ENCODE assay signal across 12 cellular contexts in the genomic region with DNA sequence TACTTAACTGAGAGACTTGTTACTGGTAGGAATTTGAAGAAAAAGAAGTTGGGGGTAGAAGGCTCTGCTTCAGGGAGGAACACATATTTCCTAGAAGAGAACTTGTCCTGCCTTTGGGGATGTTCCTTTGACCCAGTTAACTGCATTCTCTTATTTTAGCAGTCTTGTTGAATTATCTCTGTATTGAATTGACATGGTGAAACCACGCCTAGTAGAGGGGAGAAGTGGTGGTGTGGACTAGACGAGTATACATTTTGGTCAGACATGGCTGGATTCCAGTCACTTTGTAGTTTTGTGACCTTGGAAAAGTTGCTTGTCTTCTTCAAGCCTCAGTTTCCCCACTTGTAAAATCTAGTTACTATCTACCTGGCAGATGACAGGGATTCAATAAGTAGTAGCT.
DNase-seq lines count a peak whose midpoint lies in the region; ATAC-seq and TF ChIP-seq lines count a peak whose summit lies in the region.
"Had no signal": no experiment of that assay in that cellular context is flagged by ENCODE, and none has a peak within 500 bp of the region (broad histone marks: within the 10 kb centered on the region; RNA-seq: fewer than 3 reads in every experiment).

No MANE protein-coding gene starts in this region.

- H3K27ac ChIP-seq in left ventricle myocardium inferior (replicated peaks) (peak overlapping the region; percentile 75), right cardiac atrium (ENCODE audit: low read length) (peak overlapping the region; percentile 34), trophoblast cell (ENCODE audit: low read depth, low read length) (peak overlapping the region; percentile 43)

- peaks cover 2% of the 10 kb centered on the region for H3K79me2 ChIP-seq in trophoblast cell (ENCODE audit: control insufficient read depth, insufficient read depth, low read length, poor library complexity)

- H3K18ac ChIP-seq in trophoblast cell (ENCODE audit: low read length) = no peak overlapping the region

- H2BK5ac ChIP-seq in trophoblast cell (ENCODE audit: low read depth, low read length, poor library complexity) = no peak overlapping the region

- peaks cover 52% of the 10 kb centered on the region for H3K4me1 Mint-ChIP-seq in Caco-2 (ENCODE audit: low read depth, unreplicated experiment)

- peak overlapping the region; percentile 24 for H2BK120ac ChIP-seq in trophoblast cell (ENCODE audit: insufficient read depth, low read length, poor library complexity)

- peaks cover 5% of the 10 kb centered on the region for H3K79me1 ChIP-seq in trophoblast cell (ENCODE audit: low read length)

- no peak overlapping the region for H3K4me3 ChIP-seq in left ventricle myocardium inferior
- H3K4me3 ChIP-seq in right cardiac atrium (ENCODE audit: low read length) = no peak overlapping the region
- no peak overlapping the region for H3K4me3 ChIP-seq in trophoblast cell (ENCODE audit: low read depth, low read length)
- no peak overlapping the region for H3K4me3 ChIP-seq in HAP-1
- no peak overlapping the region for H3K4me3 ChIP-seq in Caco-2 (ENCODE audit: low read depth, low read length)

- WGBS in right cardiac atrium = 78% methylated on average over 2 of the region's 2 CpGs
- no CpG with 5 or more reads among the region's 2 CpGs for WGBS in trophoblast cell (ENCODE audit: extremely low coverage, insufficient coverage, insufficient read length)

- DNase-seq in left ventricle myocardium inferior = no peak
- no peak for DNase-seq in left cardiac atrium
- no peak for DNase-seq in right cardiac atrium
- no peak for DNase-seq in trophoblast cell
- DNase-seq in NAMALWA (ENCODE audit: low spot score) = no peak
- DNase-seq in HAP-1 (ENCODE audit: low spot score in 2 of 2) = no peak
- DNase-seq in Caco-2 = no peak
- DNase-seq in retina = no peak
- DNase-seq: dermis blood vessel endothelial cell, NCI-H1105 treated with DMSO at 0.1 percent for 48 hours, NCI-H345 had no signal

- H3K36me3 Mint-ChIP-seq in Caco-2 (ENCODE audit: insufficient read depth, unreplicated experiment) = peaks cover 37% of the 10 kb centered on the region

- ATAC-seq in left cardiac atrium (no peak), right cardiac atrium (no peak)
- ATAC-seq: sciatic nerve had no signal

- no peak overlapping the region for H3K9ac ChIP-seq in trophoblast cell (ENCODE audit: low read length)

- BruUV-seq in Caco-2 (replicated peaks; lab: Mats Ljungman, UMichigan) = no TSS peak

- no peak overlapping the region for H4K91ac ChIP-seq in trophoblast cell (ENCODE audit: low read depth, low read length)

- no peak overlapping the region for H3K4ac ChIP-seq in trophoblast cell (ENCODE audit: low read depth, low read length)

- in situ Hi-C loops in HAP-1 (cut with MboI; ENCODE audit: low sequenced_read_pairs) = no loop called here

- H3K4me1 ChIP-seq in left ventricle myocardium inferior = peaks cover 90% of the 10 kb centered on the region
- peaks cover 7% of the 10 kb centered on the region for H3K4me1 ChIP-seq in right cardiac atrium (ENCODE audit: control insufficient read depth, insufficient read depth, low read length)
- peaks cover 5 to 31% of the 10 kb centered on the region in 2 experiments for H3K4me1 ChIP-seq in trophoblast cell (ENCODE audit: control insufficient read depth in 1 of 2, insufficient read depth in 2 of 2, low read length in 2 of 2)
- peaks cover 32% of the 10 kb centered on the region for H3K4me1 ChIP-seq in HAP-1
- peaks cover 59% of the 10 kb centered on the region for H3K4me1 ChIP-seq in Caco-2

- no peak overlapping the region for H3K14ac ChIP-seq in trophoblast cell (ENCODE audit: low read length)

- H2BK12ac ChIP-seq in trophoblast cell (ENCODE audit: low read length) = no peak overlapping the region

- H3K27me3 ChIP-seq in left ventricle myocardium inferior (ENCODE audit: low read depth) (no peaks in the 10 kb centered on the region), right cardiac atrium (ENCODE audit: control insufficient read depth, insufficient read depth) (no peaks in the 10 kb centered on the region), trophoblast cell (ENCODE audit: insufficient read depth, low read length) (no peaks in the 10 kb centered on the region), HAP-1 (ENCODE audit: low read depth) (no peaks in the 10 kb centered on the region), Caco-2 (replicated peaks; ENCODE audit: control insufficient read depth, insufficient read depth, low read length) (no peaks in the 10 kb centered on the region)

- H3K9me3 ChIP-seq in left ventricle myocardium inferior (replicated peaks) = no peaks in the 10 kb centered on the region
- H3K9me3 ChIP-seq in right cardiac atrium (ENCODE audit: control insufficient read depth, low read length) = no peaks in the 10 kb centered on the region
- no peaks in the 10 kb centered on the region for H3K9me3 ChIP-seq in trophoblast cell (ENCODE audit: insufficient read depth, low read depth, low read length)
- H3K9me3 ChIP-seq in HAP-1 = no peaks in the 10 kb centered on the region
- no peaks in the 10 kb centered on the region for H3K9me3 ChIP-seq in Caco-2

- intact Hi-C loops in left ventricle myocardium inferior (cut with micrococcal nuclease) (no loop called here), left cardiac atrium (cut with DNase I) (no loop called here), right cardiac atrium (cut with DNase I) (no loop called here), Caco-2 (cut with micrococcal nuclease; ENCODE audit: unreplicated experiment) (no loop called here)

- H4K12ac ChIP-seq in trophoblast cell (ENCODE audit: low read depth, low read length) = no peak overlapping the region

- CTCF ChIA-PET in Caco-2 (lab: Charles Lee) = no interaction called here

- H2AK5ac ChIP-seq in trophoblast cell (ENCODE audit: low read length) = no peak overlapping the region

- no peaks in the 10 kb centered on the region for H3K9me3 Mint-ChIP-seq in Caco-2 (ENCODE audit: unreplicated experiment)

- no peak overlapping the region for H3K27ac Mint-ChIP-seq in Caco-2 (ENCODE audit: unreplicated experiment)

- H3K36me3 ChIP-seq in left ventricle myocardium inferior (no peaks in the 10 kb centered on the region), trophoblast cell (ENCODE audit: control insufficient read depth in 1 of 2, insufficient read depth in 2 of 2, low read length in 2 of 2) (peaks cover 2 to 3% of the 10 kb centered on the region in 2 experiments), HAP-1 (replicated peaks) (no peaks in the 10 kb centered on the region; the same call in 1 of the 2 replicates), Caco-2 (ENCODE audit: control insufficient read depth, insufficient read depth, low read length) (peaks cover 4% of the 10 kb centered on the region; the same call in 1 of the 2 replicates)

- no peak overlapping the region for H4K8ac ChIP-seq in trophoblast cell (ENCODE audit: low read depth, low read length)

- H3K4me2 ChIP-seq in trophoblast cell (ENCODE audit: low read length) = no peak overlapping the region

- TF ChIP-seq CTCF in left ventricle myocardium inferior (IDR thresholded peaks at IDR 0.05; ENCODE audit: borderline replicate concordance) (no peak), Caco-2 (IDR thresholded peaks at IDR 0.05; ENCODE audit: insufficient read depth in 1 of 2, low read depth in 1 of 2, low read length in 1 of 2, severe bottlenecking in 1 of 2, unreplicated experiment in 1 of 2) (no peak)

- no peak overlapping the region for H2AFZ ChIP-seq in trophoblast cell (ENCODE audit: insufficient read depth, low read length, poor library complexity)

- POLR2A ChIA-PET in Caco-2 (lab: Charles Lee) = no interaction called here

- H3K23ac ChIP-seq in trophoblast cell (ENCODE audit: low read length) = no peak overlapping the region

- H3K27me3 Mint-ChIP-seq in Caco-2 (ENCODE audit: insufficient read depth, unreplicated experiment) = no peaks in the 10 kb centered on the region

- H3K4me3 Mint-ChIP-seq in Caco-2 (ENCODE audit: unreplicated experiment) = no peak overlapping the region
